Comparison of ENCODE assay signal across 33 cellular contexts in genomic region chr7:54680377-54681005, GRCh38.
"Had no signal": no experiment of that assay in that cellular context is flagged by ENCODE, and none has a peak within 500 bp of the region (broad histone marks: within the 10 kb centered on the region; RNA-seq: fewer than 3 reads in every experiment).

No MANE protein-coding gene starts in this region.

- H3K27me3 Mint-ChIP-seq: activated CD4-positive, alpha-beta T cell treated with anti-CD3 and anti-CD28 coated beads, Interleukin-2, amount 10 ng/mL, durations not matched to agents 7 days and 5 days; activated naive CD4-positive, alpha-beta T cell treated with anti-CD3 and anti-CD28 coated beads, Interleukin-2, amount 50 U/mL, for 24 hours; activated naive CD8-positive, alpha-beta T cell treated with anti-CD3 and anti-CD28 coated beads, Interleukin-2, amount 10 ng/mL, durations not matched to agents 7 days and 5 days; activated T-cell treated with anti-CD3 and anti-CD28 coated beads, Interleukin-2, amount 50 U/mL, for 24 hours had no signal

- DNase-seq: activated CD4-positive, alpha-beta T cell treated with anti-CD3 and anti-CD28 coated beads for 36 hours; activated CD4-positive, alpha-beta T cell treated with anti-CD3 and anti-CD28 coated beads, Interleukin-2, amount 10 ng/mL, durations not matched to agents 7 days and 5 days; activated CD4-positive, alpha-beta T cell treated with anti-CD3 and anti-CD28 coated beads, Interleukin-2, amount 50 U/mL, for 48 hours; activated CD8-positive, alpha-beta T cell treated with anti-CD3 and anti-CD28 coated beads, Interleukin-2, amount 10 ng/mL, durations not matched to agents 7 days and 5 days; activated gamma-delta T cell; activated naive CD4-positive, alpha-beta T cell treated with Interleukin-2 at 50 U/mL for 16 hours; activated naive CD8-positive, alpha-beta T cell treated with anti-CD3 and anti-CD28 coated beads, Interleukin-2, amount 10 ng/mL, durations not matched to agents 7 days and 5 days; activated T-cell treated with anti-CD3 and anti-CD28 coated beads, Interleukin-2, amount 50 U/mL, for 24 hours; amygdala; Kasumi-1; MG63; NCI-H1048; NCI-H1105 treated with DMSO at 0.1 percent for 48 hours; NCI-H1436; NCI-H1694; NCI-H1930; NCI-H2081 treated with DMSO at 0.1 percent for 48 hours; NCI-H226; NCI-H446 treated with DMSO at 0.1 percent for 48 hours; NCI-H524; PC-3; Peyer's patch; RPMI8226; SHP77 treated with DMSO at 0.1 percent for 48 hours; SK-N-SH had no signal

- H3K36me3 ChIP-seq: ascending aorta, cardiac muscle cell, MG63, Peyer's patch, SJSA1 had no signal

- H3K36me3 Mint-ChIP-seq: activated naive CD4-positive, alpha-beta T cell treated with anti-CD3 and anti-CD28 coated beads, Interleukin-2, amount 50 U/mL, for 24 hours; activated naive CD8-positive, alpha-beta T cell treated with anti-CD3 and anti-CD28 coated beads, Interleukin-2, amount 10 ng/mL, durations not matched to agents 7 days and 5 days had no signal

- H3K4me3 ChIP-seq: ascending aorta, cardiac muscle cell, MG63, Peyer's patch, SJSA1 had no signal

- ATAC-seq: activated CD4-positive, alpha-beta T cell treated with anti-CD3 and anti-CD28 coated beads for 36 hours; activated CD4-positive, CD25-positive, alpha-beta regulatory T cell treated with anti-CD3 and anti-CD28 coated beads, Interleukin-2, amount 50 U/mL, for 24 hours; activated CD8-positive, alpha-beta T cell treated with anti-CD3 and anti-CD28 coated beads, Interleukin-2, amount 10 ng/mL, durations not matched to agents 7 days and 5 days; PC-3 had no signal

- H3K27ac ChIP-seq: ascending aorta, cardiac muscle cell, Peyer's patch, SJSA1 had no signal

- H3K4me1 ChIP-seq: ascending aorta, Peyer's patch, SJSA1 had no signal

- H3K9ac ChIP-seq: SK-N-SH had no signal

- H3K9me3 Mint-ChIP-seq: activated CD4-positive, alpha-beta T cell treated with anti-CD3 and anti-CD28 coated beads, Interleukin-2, amount 10 ng/mL, durations not matched to agents 7 days and 5 days; activated T-cell treated with anti-CD3 and anti-CD28 coated beads, Interleukin-2, amount 50 U/mL, for 24 hours; T-helper 1 cell treated with Interleukin-12 subunit alpha and Interleukin-12 subunit beta and Interleukin-4 antibody, amounts not matched to agents 30 μg/mL and 1 μg/mL, for 36 hours had no signal

- H3K27ac Mint-ChIP-seq: activated CD4-positive, alpha-beta T cell treated with anti-CD3 and anti-CD28 coated beads for 36 hours; activated CD4-positive, alpha-beta T cell treated with anti-CD3 and anti-CD28 coated beads, Interleukin-2, amount 10 ng/mL, durations not matched to agents 7 days and 5 days; activated CD8-positive, alpha-beta T cell treated with anti-CD3 and anti-CD28 coated beads, Interleukin-2, amount 10 ng/mL, durations not matched to agents 7 days and 5 days; activated naive CD4-positive, alpha-beta T cell treated with anti-CD3 and anti-CD28 coated beads, Interleukin-2, amount 50 U/mL, for 24 hours; activated naive CD8-positive, alpha-beta T cell treated with anti-CD3 and anti-CD28 coated beads, Interleukin-2, amount 10 ng/mL, durations not matched to agents 7 days and 5 days; activated T-cell treated with anti-CD3 and anti-CD28 coated beads, Interleukin-2, amount 50 U/mL, for 24 hours; activated T-helper 2 cell treated with anti-CD3 and anti-CD28 coated beads, Interferon-gamma antibody, Interleukin-2, Interleukin-4, amounts not matched to agents 10 μg/mL and 5 μg/mL and 100 μg/mL, durations not matched to agents 14 hours and 24 hours and 36 hours; T-helper 1 cell treated with Interleukin-12 subunit alpha and Interleukin-12 subunit beta and Interleukin-4 antibody, amounts not matched to agents 30 μg/mL and 1 μg/mL, for 36 hours; T-helper 2 cell treated with Interferon-gamma antibody and Interleukin-4, amounts not matched to agents 5 μg/mL and 100 μg/mL, for 36 hours had no signal

- H3K4me3 Mint-ChIP-seq: activated CD4-positive, alpha-beta T cell treated with anti-CD3 and anti-CD28 coated beads for 36 hours; activated CD4-positive, alpha-beta T cell treated with anti-CD3 and anti-CD28 coated beads, Interleukin-2, amount 10 ng/mL, durations not matched to agents 7 days and 5 days; activated CD8-positive, alpha-beta T cell treated with anti-CD3 and anti-CD28 coated beads, Interleukin-2, amount 10 ng/mL, durations not matched to agents 7 days and 5 days; activated naive CD4-positive, alpha-beta T cell treated with anti-CD3 and anti-CD28 coated beads, Interleukin-2, amount 50 U/mL, for 24 hours; activated naive CD8-positive, alpha-beta T cell treated with anti-CD3 and anti-CD28 coated beads, Interleukin-2, amount 10 ng/mL, durations not matched to agents 7 days and 5 days; activated T-cell treated with anti-CD3 and anti-CD28 coated beads, Interleukin-2, amount 50 U/mL, for 24 hours; T-helper 1 cell treated with Interleukin-12 subunit alpha and Interleukin-12 subunit beta and Interleukin-4 antibody, amounts not matched to agents 30 μg/mL and 1 μg/mL, for 36 hours; T-helper 2 cell treated with Interferon-gamma antibody and Interleukin-4, amounts not matched to agents 5 μg/mL and 100 μg/mL, for 36 hours had no signal

- H3K9me3 ChIP-seq: ascending aorta, MG63, Peyer's patch, SJSA1, SK-N-SH had no signal

- H3K27me3 ChIP-seq: ascending aorta, cardiac muscle cell, MG63, Peyer's patch had no signal

- H3K4me1 Mint-ChIP-seq: activated CD4-positive, alpha-beta T cell treated with anti-CD3 and anti-CD28 coated beads for 36 hours; activated CD4-positive, alpha-beta T cell treated with anti-CD3 and anti-CD28 coated beads, Interleukin-2, amount 10 ng/mL, durations not matched to agents 7 days and 5 days; activated naive CD4-positive, alpha-beta T cell treated with anti-CD3 and anti-CD28 coated beads, Interleukin-2, amount 50 U/mL, for 24 hours; activated naive CD8-positive, alpha-beta T cell treated with anti-CD3 and anti-CD28 coated beads, Interleukin-2, amount 10 ng/mL, durations not matched to agents 7 days and 5 days had no signal
